8 cellular contexts compared by ENCODE assay signal in the genomic region with DNA sequence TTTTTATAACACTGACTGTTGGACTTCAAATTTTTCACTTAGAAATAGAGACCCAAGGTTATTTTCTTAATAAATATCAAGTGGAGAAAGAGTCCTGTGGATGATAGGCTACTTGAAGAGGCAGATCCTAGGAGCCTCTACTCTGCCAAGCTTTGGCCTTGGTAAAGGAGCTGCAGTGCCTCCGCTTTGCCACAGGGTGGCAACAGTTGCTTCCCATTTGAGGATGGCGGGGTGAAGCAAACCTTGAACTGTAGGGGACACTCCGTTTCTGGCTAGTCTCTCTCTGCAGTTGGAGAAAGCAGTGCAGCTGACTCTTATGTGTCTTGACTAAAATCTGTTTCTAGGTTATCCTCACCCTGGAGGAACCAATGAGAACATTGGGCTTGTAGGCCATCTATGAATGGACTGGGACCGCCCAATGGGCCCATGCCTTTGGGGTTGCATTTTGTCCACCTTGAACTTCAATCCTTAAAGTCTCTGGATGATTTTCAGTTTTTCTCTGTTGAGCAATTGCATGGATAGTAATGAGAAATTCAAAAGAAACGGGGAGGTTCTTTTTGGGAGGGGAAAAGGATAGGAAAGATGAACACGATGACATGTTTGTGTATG. TPM values are rescaled to one million over a fixed set of nuclear protein-coding genes. Genes with fewer than 3 reads are reported as not detected.
DNase-seq lines count a peak whose midpoint lies in the region; ATAC-seq, FAIRE-seq and TF ChIP-seq lines count a peak whose summit lies in the region.

No MANE protein-coding gene starts in this region.

- DNase-seq in GM12864 (ENCODE audit: low read depth) (no peak), NCI-H2196 treated with DMSO at 0.1 percent for 48 hours (lab: John Stamatoyannopoulos, UW; ENCODE audit: unreplicated experiment) (peak; percentile 18), urothelium cell line (ENCODE audit: low spot score) (peak; percentile 72)
- DNase-seq in activated CD8-positive, alpha-beta T cell treated with anti-CD3 and anti-CD28 coated beads for 36 hours, result peak; percentile 52

- no peak overlapping the region for H3K4me3 Mint-ChIP-seq in activated CD8-positive, alpha-beta T cell treated with anti-CD3 and anti-CD28 coated beads for 36 hours
- no peak overlapping the region for H3K4me3 Mint-ChIP-seq in nephron

- POLR2A ChIA-PET in activated CD8-positive, alpha-beta T cell treated with anti-CD3 and anti-CD28 coated beads for 36 hours (lab: Charles Lee), result no interaction called here

- ATAC-seq in HG02610 (IDR thresholded peaks at IDR 0.05; ENCODE audit: unreplicated experiment) (peak; percentile 78), esophagus mucosa (peak; percentile 82)
- ATAC-seq in activated CD8-positive, alpha-beta T cell treated with anti-CD3 and anti-CD28 coated beads for 36 hours, result peak; percentile 91

- peak; percentile 43 for FAIRE-seq in A204.1 (lab: Jason Lieb, UNC)
- no peak for FAIRE-seq in urothelium cell line (lab: Jason Lieb, UNC)

- H3K4me1 Mint-ChIP-seq in activated CD8-positive, alpha-beta T cell treated with anti-CD3 and anti-CD28 coated beads for 36 hours (ENCODE audit: low read depth), result no peaks in the 10 kb centered on the region
- H3K4me1 Mint-ChIP-seq in nephron, result peaks cover 16% of the 10 kb centered on the region

- H3K27ac Mint-ChIP-seq in activated CD8-positive, alpha-beta T cell treated with anti-CD3 and anti-CD28 coated beads for 36 hours, result no peak overlapping the region
- H3K27ac Mint-ChIP-seq in nephron, result no peak overlapping the region

- no peak overlapping the region for H3K4me3 ChIP-seq in GM12864 (ENCODE audit: low read depth, low read length)

- CTCF ChIA-PET in activated CD8-positive, alpha-beta T cell treated with anti-CD3 and anti-CD28 coated beads for 36 hours (lab: Charles Lee), result interaction anchor here (0.7 to 3.3 kb wide), 6 partner anchors 9 to 285 kb away, joined by 3 to 22 read pairs (median 4); partner anchors contain the start of gene SCG5

- intact Hi-C loops in activated CD8-positive, alpha-beta T cell treated with anti-CD3 and anti-CD28 coated beads for 36 hours (cut with micrococcal nuclease), result no loop called here

- TF ChIP-seq CTCF in GM12864 (IDR thresholded peaks at IDR 0.05; ENCODE audit: low read depth, low read length, missing control alignments) (peak; percentile 98), nephron (IDR thresholded peaks at IDR 0.05; ENCODE audit: unreplicated experiment in 3 of 3) (peak; percentile 83 to 86 (median 85))
- TF ChIP-seq CTCF in activated CD8-positive, alpha-beta T cell treated with anti-CD3 and anti-CD28 coated beads for 36 hours (IDR thresholded peaks at IDR 0.05), result peak; percentile 91

- H3K27me3 Mint-ChIP-seq in activated CD8-positive, alpha-beta T cell treated with anti-CD3 and anti-CD28 coated beads for 36 hours, result no peaks in the 10 kb centered on the region
- H3K27me3 Mint-ChIP-seq in nephron (ENCODE audit: low read depth), result no peaks in the 10 kb centered on the region

- H3K9me3 Mint-ChIP-seq in activated CD8-positive, alpha-beta T cell treated with anti-CD3 and anti-CD28 coated beads for 36 hours, result no peaks in the 10 kb centered on the region
- no peaks in the 10 kb centered on the region for H3K9me3 Mint-ChIP-seq in nephron

- H3K36me3 Mint-ChIP-seq in activated CD8-positive, alpha-beta T cell treated with anti-CD3 and anti-CD28 coated beads for 36 hours (ENCODE audit: low read depth), result peaks cover 10% of the 10 kb centered on the region
- no peaks in the 10 kb centered on the region for H3K36me3 Mint-ChIP-seq in nephron (ENCODE audit: low read depth)

RNA-seq across cellular contexts. Expression of gene SCG5, which starts 9.8 kb away (rescaled TPM):
- total RNA-seq in activated CD8-positive, alpha-beta T cell treated with anti-CD3 and anti-CD28 coated beads for 36 hours, result 1 to 10 TPM; 1.2 to 1.6 TPM
- 0.80 TPM for total RNA-seq in esophagus mucosa

RNA-seq across cellular contexts. Expression of gene ARHGAP11A, which starts 36.0 kb away (rescaled TPM):
- 10 to 100 TPM; 92.3 to 96.7 TPM for total RNA-seq in activated CD8-positive, alpha-beta T cell treated with anti-CD3 and anti-CD28 coated beads for 36 hours
- 19.1 TPM for total RNA-seq in esophagus mucosa

RNA-seq across cellular contexts. Expression of gene GOLGA8N, which starts 58.1 kb away (rescaled TPM):
- total RNA-seq in activated CD8-positive, alpha-beta T cell treated with anti-CD3 and anti-CD28 coated beads for 36 hours, result 1 to 10 TPM; 4.9 to 7.4 TPM
- total RNA-seq in esophagus mucosa, result 3.7 TPM
